Comparison of ENCODE assay signal across 7 cellular contexts in the genomic region with DNA sequence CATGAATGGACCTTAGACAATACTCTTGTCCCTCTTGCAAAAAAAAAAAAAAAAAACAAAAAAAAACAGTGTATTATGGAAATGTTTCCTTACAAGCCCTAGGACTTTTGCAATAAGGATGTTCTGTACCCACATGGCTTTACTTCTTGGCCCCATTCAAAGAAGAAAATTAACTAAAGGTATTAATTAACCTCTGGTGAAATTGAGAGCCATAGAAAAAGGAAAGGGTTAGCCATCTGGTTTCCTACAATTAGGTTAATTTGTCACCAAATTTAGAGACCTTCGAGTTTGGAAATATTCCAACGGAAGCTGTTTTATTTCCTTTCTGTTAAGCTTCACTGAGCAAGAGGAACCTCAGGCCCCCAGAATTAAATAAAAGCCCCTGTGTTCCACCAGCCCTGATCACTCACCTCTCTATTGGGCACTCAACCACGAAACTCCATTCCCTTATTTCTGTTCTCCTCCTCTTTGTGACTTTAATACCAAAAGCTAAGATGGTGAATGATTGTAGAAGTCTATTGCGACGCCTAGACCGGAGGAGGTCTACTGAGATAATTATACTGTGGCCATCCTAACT. TPM values are rescaled to one million over a fixed set of nuclear protein-coding genes. Genes with fewer than 3 reads are reported as not detected.
"Had no signal": no experiment of that assay in that cellular context is flagged by ENCODE, and none has a peak within 500 bp of the region (broad histone marks: within the 10 kb centered on the region; RNA-seq: fewer than 3 reads in every experiment).

No MANE protein-coding gene starts in this region.

RNA-seq across cellular contexts. Expression of a gene that starts 22.2 kb away (rescaled TPM):
- total RNA-seq: activated CD4-positive, alpha-beta memory T cell treated with anti-CD3 and anti-CD28 coated beads, Interleukin-2, amount 10 ng/mL, durations not matched to agents 7 days and 5 days; activated CD8-positive, alpha-beta memory T cell treated with anti-CD3 and anti-CD28 coated beads, Interleukin-2, amount 10 ng/mL, durations not matched to agents 7 days and 5 days; bronchial epithelial cell; MCF 10A; Right ventricle myocardium superior; T-helper 1 cell treated with Interleukin-12 subunit alpha and Interleukin-12 subunit beta and Interleukin-4 antibody, amounts not matched to agents 30 ng/mL and 1 ng/mL, for 36 hours; T-helper 2 cell treated with Interferon-gamma antibody and Interleukin-4, amounts not matched to agents 100 ng/mL and 5 ng/mL, for 36 hours had no signal

RNA-seq across cellular contexts. Expression of a gene that starts 59.0 kb away (rescaled TPM):
- total RNA-seq: activated CD4-positive, alpha-beta memory T cell treated with anti-CD3 and anti-CD28 coated beads, Interleukin-2, amount 10 ng/mL, durations not matched to agents 7 days and 5 days; activated CD8-positive, alpha-beta memory T cell treated with anti-CD3 and anti-CD28 coated beads, Interleukin-2, amount 10 ng/mL, durations not matched to agents 7 days and 5 days; bronchial epithelial cell; MCF 10A; Right ventricle myocardium superior; T-helper 1 cell treated with Interleukin-12 subunit alpha and Interleukin-12 subunit beta and Interleukin-4 antibody, amounts not matched to agents 30 ng/mL and 1 ng/mL, for 36 hours; T-helper 2 cell treated with Interferon-gamma antibody and Interleukin-4, amounts not matched to agents 100 ng/mL and 5 ng/mL, for 36 hours had no signal
